1 cellular context compared by ENCODE assay signal in genomic region chr20:56926501-56926900, GRCh38.
TF ChIP-seq lines count a peak whose summit lies in the region.

No MANE protein-coding gene starts in this region.

TF ChIP-seq in GM23338, 12 proteins besides CTCF, POLR2A, EP300 and RAD21 (continued from another document):
- no peak for TF ChIP-seq REST (IDR thresholded peaks at IDR 0.05; ENCODE audit: unreplicated experiment)
